ENCODE assay signal across 1 cellular context in the genomic region with DNA sequence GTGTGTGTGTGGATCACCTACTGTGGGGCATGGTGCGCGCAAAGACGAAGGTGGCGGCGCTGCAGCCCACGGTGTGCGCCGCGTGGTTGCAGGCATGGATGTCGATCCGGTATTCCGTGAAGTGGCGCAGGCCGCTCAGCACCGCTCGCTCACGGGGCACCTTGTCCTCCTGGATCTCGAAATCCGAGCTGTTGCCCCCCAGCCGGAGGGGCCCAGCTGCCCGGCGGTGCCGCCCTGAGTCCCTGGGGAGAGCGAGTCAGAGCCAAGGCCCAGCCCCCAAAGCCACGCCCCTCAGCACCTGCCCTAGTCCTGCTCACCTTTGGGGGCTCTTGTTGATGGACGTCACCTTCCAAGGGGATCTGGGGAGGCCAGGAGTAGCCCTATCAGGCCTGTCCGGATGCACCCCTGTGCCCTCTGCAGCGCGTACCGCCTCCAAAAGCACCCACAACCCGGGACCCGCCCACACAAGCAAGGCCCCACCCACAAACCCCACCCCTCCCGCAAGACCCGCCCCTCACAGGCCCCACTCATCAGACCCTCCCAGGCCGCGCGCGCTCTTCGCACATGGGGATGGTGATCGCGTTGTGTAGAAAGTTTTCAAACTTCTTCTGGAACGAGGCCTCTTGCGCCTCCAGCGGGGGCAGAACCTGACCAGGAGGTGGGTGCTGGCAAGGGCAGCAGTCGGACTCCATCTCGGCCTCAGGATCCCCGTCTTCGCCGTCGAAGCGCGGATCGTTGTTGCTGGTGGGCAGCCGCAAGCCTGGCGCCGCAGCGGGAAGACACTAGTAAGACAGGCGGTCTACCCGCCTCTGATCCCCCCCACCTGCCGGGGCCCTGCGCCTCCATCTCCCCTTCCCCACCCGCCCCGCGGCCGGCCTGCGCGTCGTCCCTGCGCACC.
TF ChIP-seq lines count a peak whose summit lies in the region.

No MANE protein-coding gene starts in this region.

TF ChIP-seq in HCT116, 20 proteins besides CTCF, POLR2A, EP300 and RAD21:
- no peak for TF ChIP-seq TCF7L2 (IDR thresholded peaks at IDR 0.05; ENCODE audit: borderline replicate concordance, extremely low read depth, insufficient read depth, insufficient read length)
